ENCODE assay signal across 31 cellular contexts in the genomic region with DNA sequence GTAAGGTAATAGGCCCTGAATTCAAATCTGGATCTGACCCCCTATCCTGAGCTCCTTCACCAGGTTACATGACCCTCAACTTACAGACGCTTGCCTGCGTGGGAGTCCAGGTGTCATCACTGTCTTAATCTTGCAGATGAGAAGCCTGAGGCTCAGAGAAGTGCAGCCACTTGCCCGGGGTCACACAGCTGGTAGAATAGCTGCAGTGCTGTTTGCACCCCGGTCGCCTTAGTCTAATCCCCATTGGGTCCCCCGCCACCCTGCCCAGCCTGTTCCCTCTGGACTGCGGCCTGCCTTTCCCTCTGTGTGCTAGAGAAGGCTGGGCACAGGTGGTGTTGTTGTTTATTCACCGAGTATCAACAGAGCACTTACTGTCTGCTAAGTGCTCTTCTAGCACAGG.
"Had no signal": no experiment of that assay in that cellular context is flagged by ENCODE, and none has a peak within 500 bp of the region (broad histone marks: within the 10 kb centered on the region; RNA-seq: fewer than 3 reads in every experiment).

No MANE protein-coding gene starts in this region.

- DNase-seq: activated CD4-positive, alpha-beta T cell treated with anti-CD3 and anti-CD28 coated beads for 48 hours; activated CD4-positive, alpha-beta T cell treated with anti-CD3 and anti-CD28 coated beads, Interleukin-2, amount 50 U/mL, for 1 hour; activated CD4-positive, alpha-beta T cell treated with anti-CD3 and anti-CD28 coated beads, Interleukin-2, amount 50 U/mL, for 48 hours; activated CD8-positive, alpha-beta memory T cell treated with anti-CD3 and anti-CD28 coated beads for 24 hours; activated CD8-positive, alpha-beta T cell treated with anti-CD3 and anti-CD28 coated beads for 36 hours; activated naive CD4-positive, alpha-beta T cell treated with anti-CD3 and anti-CD28 coated beads for 36 hours; activated naive CD8-positive, alpha-beta T cell treated with anti-CD3 and anti-CD28 coated beads for 36 hours; activated naive CD8-positive, alpha-beta T cell treated with anti-CD3 and anti-CD28 coated beads, Interleukin-2, amount 50 U/mL, for 24 hours; activated T-cell treated with anti-CD3 and anti-CD28 coated beads, Interleukin-2, amount 50 U/mL, for 1 hour; activated T-cell treated with anti-CD3 and anti-CD28 coated beads, Interleukin-2, amount 50 U/mL, for 48 hours; adrenal gland; amygdala; body of pancreas; caudate nucleus; cortex of kidney; dermis blood vessel endothelial cell; effector CD4-positive, alpha-beta T cell; effector memory CD8-positive, alpha-beta T cell; esophagus squamous epithelium; foreskin melanocyte; T-helper 1 cell; T-helper 17 cell; T1000 had no signal

- H3K27me3 Mint-ChIP-seq: activated CD8-positive, alpha-beta T cell treated with anti-CD3 and anti-CD28 coated beads for 36 hours; activated naive CD8-positive, alpha-beta T cell treated with anti-CD3 and anti-CD28 coated beads for 36 hours; activated naive CD8-positive, alpha-beta T cell treated with anti-CD3 and anti-CD28 coated beads, Interleukin-2, amount 50 U/mL, for 24 hours; effector memory CD8-positive, alpha-beta T cell; T-helper 17 cell had no signal

- H3K4me1 ChIP-seq: adrenal gland, body of pancreas, gastroesophageal sphincter had no signal

- H3K9me3 ChIP-seq: adrenal gland, body of pancreas, esophagus squamous epithelium, gastroesophageal sphincter had no signal

- FAIRE-seq: colon, endothelial cell of umbilical vein had no signal

- H3K36me3 ChIP-seq: adrenal gland, gastroesophageal sphincter had no signal

- H3K27ac ChIP-seq: adrenal gland, body of pancreas, epithelial cell of prostate, esophagus squamous epithelium, gastroesophageal sphincter had no signal

- ATAC-seq: activated CD4-positive, CD25-positive, alpha-beta regulatory T cell treated with anti-CD3 and anti-CD28 coated beads, Interleukin-2, amount 50 U/mL, for 24 hours; activated CD8-positive, alpha-beta T cell treated with anti-CD3 and anti-CD28 coated beads for 36 hours; activated naive CD8-positive, alpha-beta T cell treated with anti-CD3 and anti-CD28 coated beads, Interleukin-2, amount 50 U/mL, for 24 hours; body of pancreas; effector memory CD8-positive, alpha-beta T cell; gastroesophageal sphincter; T-helper 17 cell had no signal

- H3K4me3 ChIP-seq: adrenal gland, body of pancreas, esophagus squamous epithelium, gastroesophageal sphincter had no signal

- H3K36me3 Mint-ChIP-seq: activated naive CD4-positive, alpha-beta T cell treated with anti-CD3 and anti-CD28 coated beads, Interleukin-2, amount 50 U/mL, for 24 hours; activated naive CD8-positive, alpha-beta T cell treated with anti-CD3 and anti-CD28 coated beads for 36 hours had no signal

- H3K9me3 Mint-ChIP-seq: activated CD8-positive, alpha-beta T cell treated with anti-CD3 and anti-CD28 coated beads for 36 hours; activated naive CD4-positive, alpha-beta T cell treated with anti-CD3 and anti-CD28 coated beads for 36 hours; activated naive CD4-positive, alpha-beta T cell treated with anti-CD3 and anti-CD28 coated beads, Interleukin-2, amount 50 U/mL, for 24 hours; activated naive CD8-positive, alpha-beta T cell treated with anti-CD3 and anti-CD28 coated beads for 36 hours; activated naive CD8-positive, alpha-beta T cell treated with anti-CD3 and anti-CD28 coated beads, Interleukin-2, amount 50 U/mL, for 24 hours; effector memory CD8-positive, alpha-beta T cell; T-helper 2 cell treated with Interferon-gamma antibody and Interleukin-4, amounts not matched to agents 5 μg/mL and 100 μg/mL, for 36 hours had no signal

- H3K4me1 Mint-ChIP-seq: activated naive CD4-positive, alpha-beta T cell treated with anti-CD3 and anti-CD28 coated beads, Interleukin-2, amount 50 U/mL, for 24 hours; activated naive CD8-positive, alpha-beta T cell treated with anti-CD3 and anti-CD28 coated beads for 36 hours; activated naive CD8-positive, alpha-beta T cell treated with anti-CD3 and anti-CD28 coated beads, Interleukin-2, amount 50 U/mL, for 24 hours; T-helper 17 cell had no signal

- H3K27ac Mint-ChIP-seq: activated CD8-positive, alpha-beta T cell treated with anti-CD3 and anti-CD28 coated beads for 36 hours; activated naive CD4-positive, alpha-beta T cell treated with anti-CD3 and anti-CD28 coated beads for 36 hours; activated naive CD4-positive, alpha-beta T cell treated with anti-CD3 and anti-CD28 coated beads, Interleukin-2, amount 50 U/mL, for 24 hours; activated naive CD8-positive, alpha-beta T cell treated with anti-CD3 and anti-CD28 coated beads for 36 hours; activated naive CD8-positive, alpha-beta T cell treated with anti-CD3 and anti-CD28 coated beads, Interleukin-2, amount 50 U/mL, for 24 hours; activated T-helper 1 cell treated with anti-CD3 and anti-CD28 coated beads, Interleukin-12 subunit alpha, Interleukin-12 subunit beta, Interleukin-2, Interleukin-4 antibody, amounts not matched to agents 30 ng/mL and 10 ng/mL and 1 ng/mL, durations not matched to agents 14 hours and 24 hours and 36 hours; effector memory CD8-positive, alpha-beta T cell; T-helper 17 cell; T-helper 2 cell treated with Interferon-gamma antibody and Interleukin-4, amounts not matched to agents 5 μg/mL and 100 μg/mL, for 36 hours had no signal

- H3K4me3 Mint-ChIP-seq: activated CD8-positive, alpha-beta T cell treated with anti-CD3 and anti-CD28 coated beads for 36 hours; activated naive CD4-positive, alpha-beta T cell treated with anti-CD3 and anti-CD28 coated beads for 36 hours; activated naive CD4-positive, alpha-beta T cell treated with anti-CD3 and anti-CD28 coated beads, Interleukin-2, amount 50 U/mL, for 24 hours; activated naive CD8-positive, alpha-beta T cell treated with anti-CD3 and anti-CD28 coated beads for 36 hours; activated naive CD8-positive, alpha-beta T cell treated with anti-CD3 and anti-CD28 coated beads, Interleukin-2, amount 50 U/mL, for 24 hours; activated T-helper 1 cell treated with anti-CD3 and anti-CD28 coated beads, Interleukin-12 subunit alpha, Interleukin-12 subunit beta, Interleukin-2, Interleukin-4 antibody, amounts not matched to agents 30 ng/mL and 10 ng/mL and 1 ng/mL, durations not matched to agents 14 hours and 24 hours and 36 hours; effector memory CD8-positive, alpha-beta T cell; T-helper 17 cell; T-helper 2 cell treated with Interferon-gamma antibody and Interleukin-4, amounts not matched to agents 5 μg/mL and 100 μg/mL, for 36 hours had no signal

- H3K27me3 ChIP-seq: adrenal gland, body of pancreas, esophagus squamous epithelium, gastroesophageal sphincter had no signal
